Comparison of ENCODE assay signal across 1 cellular context in the genomic region with DNA sequence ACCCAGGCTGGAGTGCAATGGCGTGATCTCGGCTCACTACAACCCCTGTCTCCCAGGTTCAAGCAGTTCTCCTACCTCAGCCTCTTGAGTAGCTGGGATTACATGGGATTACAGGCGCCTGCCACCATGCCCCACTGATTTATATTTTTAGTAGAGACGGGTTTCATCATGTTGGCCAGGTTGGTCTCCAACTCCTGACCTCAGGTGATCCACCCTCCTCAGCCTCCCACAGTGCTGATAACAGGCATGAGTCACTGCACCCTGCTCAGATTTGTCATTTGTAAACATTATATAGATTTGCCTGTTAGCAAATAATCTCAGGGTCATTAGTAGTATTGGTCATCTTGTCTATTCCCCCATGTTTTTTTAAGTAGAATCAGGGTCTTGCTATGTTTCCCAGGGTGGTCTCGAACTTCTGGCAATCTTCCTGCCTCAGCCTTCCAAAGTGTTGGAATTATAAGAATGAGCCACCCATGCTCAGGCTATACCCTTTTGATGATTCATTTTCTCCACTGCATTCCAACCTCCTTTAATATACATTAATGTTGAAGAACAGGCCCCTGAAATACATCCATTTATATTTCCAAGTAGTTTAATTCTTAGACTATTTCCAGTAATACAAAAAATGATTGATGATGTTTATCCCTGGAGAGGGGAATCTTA.
TF ChIP-seq lines count a peak whose summit lies in the region.

No MANE protein-coding gene starts in this region.

TF ChIP-seq in HEK293, 187 proteins besides CTCF, POLR2A, EP300 and RAD21 (continued from another document):
- TF ChIP-seq, protein P1, sequence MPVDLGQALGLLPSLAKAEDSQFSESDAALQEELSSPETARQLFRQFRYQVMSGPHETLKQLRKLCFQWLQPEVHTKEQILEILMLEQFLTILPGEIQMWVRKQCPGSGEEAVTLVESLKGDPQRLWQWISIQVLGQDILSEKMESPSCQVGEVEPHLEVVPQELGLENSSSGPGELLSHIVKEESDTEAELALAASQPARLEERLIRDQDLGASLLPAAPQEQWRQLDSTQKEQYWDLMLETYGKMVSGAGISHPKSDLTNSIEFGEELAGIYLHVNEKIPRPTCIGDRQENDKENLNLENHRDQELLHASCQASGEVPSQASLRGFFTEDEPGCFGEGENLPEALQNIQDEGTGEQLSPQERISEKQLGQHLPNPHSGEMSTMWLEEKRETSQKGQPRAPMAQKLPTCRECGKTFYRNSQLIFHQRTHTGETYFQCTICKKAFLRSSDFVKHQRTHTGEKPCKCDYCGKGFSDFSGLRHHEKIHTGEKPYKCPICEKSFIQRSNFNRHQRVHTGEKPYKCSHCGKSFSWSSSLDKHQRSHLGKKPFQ (tag by site-specific recombination; IDR thresholded peaks at IDR 0.05): no peak
- TF ChIP-seq, protein P2, sequence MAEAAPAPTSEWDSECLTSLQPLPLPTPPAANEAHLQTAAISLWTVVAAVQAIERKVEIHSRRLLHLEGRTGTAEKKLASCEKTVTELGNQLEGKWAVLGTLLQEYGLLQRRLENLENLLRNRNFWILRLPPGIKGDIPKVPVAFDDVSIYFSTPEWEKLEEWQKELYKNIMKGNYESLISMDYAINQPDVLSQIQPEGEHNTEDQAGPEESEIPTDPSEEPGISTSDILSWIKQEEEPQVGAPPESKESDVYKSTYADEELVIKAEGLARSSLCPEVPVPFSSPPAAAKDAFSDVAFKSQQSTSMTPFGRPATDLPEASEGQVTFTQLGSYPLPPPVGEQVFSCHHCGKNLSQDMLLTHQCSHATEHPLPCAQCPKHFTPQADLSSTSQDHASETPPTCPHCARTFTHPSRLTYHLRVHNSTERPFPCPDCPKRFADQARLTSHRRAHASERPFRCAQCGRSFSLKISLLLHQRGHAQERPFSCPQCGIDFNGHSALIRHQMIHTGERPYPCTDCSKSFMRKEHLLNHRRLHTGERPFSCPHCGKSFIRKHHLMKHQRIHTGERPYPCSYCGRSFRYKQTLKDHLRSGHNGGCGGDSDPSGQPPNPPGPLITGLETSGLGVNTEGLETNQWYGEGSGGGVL (tag by site-specific recombination; IDR thresholded peaks at IDR 0.05): peak; percentile 41; the same call in 1 of the 2 replicates
- peak; percentile 94 for TF ChIP-seq GLIS1 (tag by site-specific recombination; IDR thresholded peaks at IDR 0.05)
- TF ChIP-seq ZNF394 (tag by site-specific recombination; IDR thresholded peaks at IDR 0.05; ENCODE audit: borderline replicate concordance): 0 out of 2 replicates have a peak, but pooled peaks have one; percentile 29
- no peak for TF ChIP-seq ZFP41 (tag by site-specific recombination; IDR thresholded peaks at IDR 0.05; ENCODE audit: borderline replicate concordance)
- TF ChIP-seq WT1 (tag by site-specific recombination; IDR thresholded peaks at IDR 0.05): no peak
- TF ChIP-seq OSR2 (tag by site-specific recombination; IDR thresholded peaks at IDR 0.05): peak; percentile 55; the same call in 1 of the 2 replicates
- TF ChIP-seq, protein P3, sequence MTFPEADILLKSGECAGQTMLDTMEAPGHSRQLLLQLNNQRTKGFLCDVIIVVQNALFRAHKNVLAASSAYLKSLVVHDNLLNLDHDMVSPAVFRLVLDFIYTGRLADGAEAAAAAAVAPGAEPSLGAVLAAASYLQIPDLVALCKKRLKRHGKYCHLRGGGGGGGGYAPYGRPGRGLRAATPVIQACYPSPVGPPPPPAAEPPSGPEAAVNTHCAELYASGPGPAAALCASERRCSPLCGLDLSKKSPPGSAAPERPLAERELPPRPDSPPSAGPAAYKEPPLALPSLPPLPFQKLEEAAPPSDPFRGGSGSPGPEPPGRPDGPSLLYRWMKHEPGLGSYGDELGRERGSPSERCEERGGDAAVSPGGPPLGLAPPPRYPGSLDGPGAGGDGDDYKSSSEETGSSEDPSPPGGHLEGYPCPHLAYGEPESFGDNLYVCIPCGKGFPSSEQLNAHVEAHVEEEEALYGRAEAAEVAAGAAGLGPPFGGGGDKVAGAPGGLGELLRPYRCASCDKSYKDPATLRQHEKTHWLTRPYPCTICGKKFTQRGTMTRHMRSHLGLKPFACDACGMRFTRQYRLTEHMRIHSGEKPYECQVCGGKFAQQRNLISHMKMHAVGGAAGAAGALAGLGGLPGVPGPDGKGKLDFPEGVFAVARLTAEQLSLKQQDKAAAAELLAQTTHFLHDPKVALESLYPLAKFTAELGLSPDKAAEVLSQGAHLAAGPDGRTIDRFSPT (tag by site-specific recombination; IDR thresholded peaks at IDR 0.05): 0 out of 2 replicates have a peak, but pooled peaks have one; percentile 28
- TF ChIP-seq ZNF175 (tag by site-specific recombination; IDR thresholded peaks at IDR 0.05): no peak
- TF ChIP-seq ZFHX2 (tag by site-specific recombination; conservative IDR thresholded peaks at IDR 0.05): peak; percentile 36; the same call in 1 of the 2 replicates
- 0 out of 2 replicates have a peak, but pooled peaks have one; percentile 36 for TF ChIP-seq SP3 (tag by site-specific recombination; IDR thresholded peaks at IDR 0.05)
